8 cellular contexts compared by ENCODE assay signal in genomic region chr6:31958741-31959739, GRCh38. TPM values are rescaled to one million over a fixed set of nuclear protein-coding genes. Genes with fewer than 3 reads are reported as not detected.
A peak's percentile ranks its signal among the peaks of the same experiment; 100 is the strongest.
DNase-seq lines count a peak whose midpoint lies in the region; ATAC-seq, FAIRE-seq and TF ChIP-seq lines count a peak whose summit lies in the region.

Gene NELFE (minus strand): TSS chr6:31958971. CDS start chr6:31958446, 525 bp downstream.
Gene SKIC2 (plus strand): TSS chr6:31959175. CDS start chr6:31959193, 18 bp downstream.

- H3K36me3 ChIP-seq in OCI-LY7 (ENCODE audit: insufficient read depth, low read length) = peaks cover 50% of the 10 kb centered on the region
- peaks cover 12 to 45% of the 10 kb centered on the region in 2 experiments for H3K36me3 ChIP-seq in endothelial cell of umbilical vein (ENCODE audit: control insufficient read depth in 2 of 2, extremely low read depth in 1 of 2, insufficient read depth in 2 of 2, low read length in 2 of 2)

- DNase-seq in D721Med (ENCODE audit: insufficient read length, low spot score) (peak; percentile 99), HuH-7.5 (ENCODE audit: low spot score) (peak; percentile 92), OCI-LY7 (ENCODE audit: low spot score) (peak; percentile 99), activated T-cell treated with anti-CD3 and anti-CD28 coated beads for 1 hour (ENCODE audit: low read depth) (peak; percentile 97), endothelial cell of umbilical vein (ENCODE audit: low read depth, low spot score) (peak; percentile 98), middle frontal gyrus (ENCODE audit: extremely low spot score, low spot score) (peak; percentile 96)
- DNase-seq in stimulated activated CD8-positive, alpha-beta memory T cell treated with anti-CD3 and anti-CD28 coated beads, Interleukin-2, amount 100 ng/mL, for 48 hours (ENCODE audit: low read depth in 2 of 2) = peak; percentile 97 to 98

- H3K9ac ChIP-seq in endothelial cell of umbilical vein (replicated peaks; ENCODE audit: extremely low read depth, insufficient read depth, low read length) = peak within 1 kb of the TSS; percentile 87

- H3K9me3 ChIP-seq in OCI-LY7 (ENCODE audit: low read length) (no peaks in the 10 kb centered on the region), endothelial cell of umbilical vein (replicated peaks; ENCODE audit: control insufficient read depth, insufficient read depth, low read length) (no peaks in the 10 kb centered on the region)

- H3K27ac ChIP-seq in OCI-LY7 (ENCODE audit: low read depth, low read length, poor library complexity, severe bottlenecking) = no peak within 1 kb of the TSS
- H3K27ac ChIP-seq in endothelial cell of umbilical vein (ENCODE audit: insufficient read depth, low read depth, low read length) = peak within 1 kb of the TSS; percentile 75

- FAIRE-seq in D721Med (lab: Jason Lieb, UNC) (no peak), endothelial cell of umbilical vein (lab: Jason Lieb, UNC) (peak; percentile 99)

- H4K20me1 ChIP-seq in OCI-LY7 (ENCODE audit: insufficient read depth, low read length) (no peaks in the 10 kb centered on the region), endothelial cell of umbilical vein (replicated peaks; ENCODE audit: control insufficient read depth, extremely low read depth, insufficient read depth, low read length) (no peaks in the 10 kb centered on the region)

- peak within 1 kb of the TSS; percentile 81 for H2AFZ ChIP-seq in OCI-LY7 (ENCODE audit: low read length)
- H2AFZ ChIP-seq in endothelial cell of umbilical vein (ENCODE audit: low read depth, low read length) = peak within 1 kb of the TSS; percentile 76

- POLR2A ChIA-PET in OCI-LY7 (lab: Charles Lee) (interaction anchor here (0.7 to 3.3 kb wide), 3 partner anchors 12 to 298 kb away, joined by 3 to 26 read pairs (median 4); partner anchors contain the start of genes C6orf47 and DXO), endothelial cell of umbilical vein (lab: Charles Lee) (interaction anchor here (0.6 kb wide), 1 partner anchor 253 kb away, joined by 4 read pairs; no protein-coding TSS in a partner anchor)

- TF ChIP-seq CTCF in D721Med (IDR thresholded peaks at IDR 0.05; ENCODE audit: insufficient read depth, missing control alignments) (no peak), OCI-LY7 (conservative IDR thresholded peaks at IDR 0.05; ENCODE audit: low read length) (no peak), endothelial cell of umbilical vein (IDR thresholded peaks at IDR 0.05; ENCODE audit: extremely low read depth in 1 of 2, insufficient read depth in 1 of 2, low read depth in 1 of 2, low read length in 2 of 2) (no peak)

- CTCF ChIA-PET in OCI-LY7 (lab: Charles Lee; ENCODE audit: unreplicated experiment) = interaction anchor here (1.1 kb wide), 1 partner anchor 8 kb away, joined by 3 read pairs; no protein-coding TSS in a partner anchor
- CTCF ChIA-PET in endothelial cell of umbilical vein (lab: Charles Lee) = interaction anchor here (1.2 kb wide), 1 partner anchor 61 kb away, joined by 4 read pairs; no protein-coding TSS in a partner anchor

- no peaks in the 10 kb centered on the region for H3K9me2 ChIP-seq in OCI-LY7 (ENCODE audit: insufficient read depth, low read length)

- BruUV-seq in OCI-LY7 (replicated peaks; lab: Mats Ljungman, UMichigan) (TSS peak; percentile 87), endothelial cell of umbilical vein (replicated peaks; lab: Mats Ljungman, UMichigan) (TSS peak; percentile 67)

- peak within 1 kb of the TSS; percentile 97 for H3K4me3 ChIP-seq in OCI-LY7 (ENCODE audit: low read depth, low read length, poor library complexity, severe bottlenecking)
- H3K4me3 ChIP-seq in endothelial cell of umbilical vein (replicated peaks in 1 of 3; ENCODE audit: insufficient read depth in 1 of 3, low read depth in 1 of 3, low read length in 3 of 3) = peak within 1 kb of the TSS; percentile 66 to 84 (median 70)

- no peaks in the 10 kb centered on the region for H3K27me3 ChIP-seq in endothelial cell of umbilical vein (ENCODE audit: control insufficient read depth in 2 of 2, insufficient read depth in 2 of 2, low read length in 2 of 2)

- intact Hi-C loops in OCI-LY7 (cut with micrococcal nuclease; ENCODE audit: unreplicated experiment) = loop anchor here (1.0 to 10.0 kb wide), 3 partner anchors 13 to 254 kb away; partner anchors contain the start of genes ABHD16A, DXO and LY6G6F
- intact Hi-C loops in endothelial cell of umbilical vein (cut with micrococcal nuclease) = loop anchor here (1.0 to 10.0 kb wide), 4 partner anchors 13 to 218 kb away; partner anchors contain the start of genes AGPAT1, DXO and RNF5

- H3K79me2 ChIP-seq in OCI-LY7 (ENCODE audit: insufficient read depth, low read depth, low read length) (peaks cover 21% of the 10 kb centered on the region; the same call in 1 of the 2 replicates), endothelial cell of umbilical vein (ENCODE audit: control insufficient read depth, insufficient read depth, low read length) (peaks cover 25% of the 10 kb centered on the region)

- peak; percentile 82 for ATAC-seq in GM21526 (IDR thresholded peaks at IDR 0.05; ENCODE audit: low FRiP score, unreplicated experiment)

- peaks cover 18% of the 10 kb centered on the region for H3K4me1 ChIP-seq in OCI-LY7 (ENCODE audit: insufficient read depth, low read length, poor library complexity, severe bottlenecking)
- peaks cover 17% of the 10 kb centered on the region for H3K4me1 ChIP-seq in endothelial cell of umbilical vein (ENCODE audit: control insufficient read depth, extremely low read depth, insufficient read depth, low read length)

- H3K4me2 ChIP-seq in OCI-LY7 (ENCODE audit: low read length) (peak within 1 kb of the TSS; percentile 91), endothelial cell of umbilical vein (ENCODE audit: insufficient read depth, low read length) (peak within 1 kb of the TSS; percentile 77)

- H3K9me1 ChIP-seq in endothelial cell of umbilical vein (replicated peaks; ENCODE audit: control insufficient read depth, extremely low read depth, insufficient read depth, low read length) = no peaks in the 10 kb centered on the region

- dilution Hi-C loops in endothelial cell of umbilical vein (cut with MboI; ENCODE audit: extremely low pct_ligation_motif_present, low sequenced_read_pairs) = no loop called here

- peak; percentile 93 for TF ChIP-seq POLR2A in endothelial cell of umbilical vein (IDR thresholded peaks at IDR 0.05; ENCODE audit: low read depth, low read length)

TF ChIP-seq in endothelial cell of umbilical vein, 7 proteins besides CTCF, POLR2A, EP300 and RAD21:
- TF ChIP-seq POLR2AphosphoS5 (IDR thresholded peaks at IDR 0.05; ENCODE audit: insufficient read depth, low read depth, low read length) (peak; percentile 96), MAX (IDR thresholded peaks at IDR 0.05; ENCODE audit: insufficient read depth, insufficient read length) (peak; percentile 53), JUN (IDR thresholded peaks at IDR 0.05; ENCODE audit: borderline replicate concordance, insufficient read depth, insufficient read length, low read depth) (no peak), GATA2 (IDR thresholded peaks at IDR 0.05; ENCODE audit: insufficient read depth, insufficient read length, low read depth, low read length) (no peak), MYC (IDR thresholded peaks at IDR 0.05; ENCODE audit: low read depth, low read length) (peak; percentile 6), FOS (IDR thresholded peaks at IDR 0.05; ENCODE audit: borderline replicate concordance, insufficient read depth, low read length) (no peak)

RNA-seq across cellular contexts. Expression of gene NELFE, which starts in this region (rescaled TPM):
- total RNA-seq in OCI-LY7 (2014; rRNA removed; shearing (Covaris generic)) = 94.8 and 134 TPM in 2 replicates
- total RNA-seq in OCI-LY7 (2022) (76.1 and 77.8 TPM in 2 replicates), endothelial cell of umbilical vein (68.5 and 71.3 TPM in 2 replicates)
- 50.5 and 55.8 TPM in 2 replicates for polyA plus RNA-seq in endothelial cell of umbilical vein
- polyA plus RNA-seq in endothelial cell of umbilical vein (2011; cell fraction: cytosol; rRNA removed) = 68.1 and 70.0 TPM in 2 replicates
- polyA plus RNA-seq in endothelial cell of umbilical vein (2011; cell fraction: nucleus; rRNA removed) = 58.9 and 64.2 TPM in 2 replicates
- 67.3 and 70.4 TPM in 2 replicates for polyA plus RNA-seq in endothelial cell of umbilical vein (2012)
- 25.4 and 33.6 TPM in 2 replicates for polyA minus RNA-seq in endothelial cell of umbilical vein
- polyA minus RNA-seq in endothelial cell of umbilical vein (2011; cell fraction: cytosol; rRNA and poly(A)+ RNA removed) = 46.8 TPM
- 13.7 and 16.6 TPM in 2 replicates for polyA minus RNA-seq in endothelial cell of umbilical vein (2011; cell fraction: nucleus; rRNA and poly(A)+ RNA removed)

RNA-seq across cellular contexts. Expression of gene SKIC2, which starts in this region (rescaled TPM):
- 45.8 and 62.2 TPM in 2 replicates for total RNA-seq in OCI-LY7 (2014; rRNA removed; shearing (Covaris generic))
- total RNA-seq in OCI-LY7 (2022) (69.8 and 77.5 TPM in 2 replicates), endothelial cell of umbilical vein (67.8 and 76.7 TPM in 2 replicates)
- 52.8 and 55.8 TPM in 2 replicates for polyA plus RNA-seq in endothelial cell of umbilical vein
- 24.9 and 26.4 TPM in 2 replicates for polyA plus RNA-seq in endothelial cell of umbilical vein (2011; cell fraction: cytosol; rRNA removed)
- polyA plus RNA-seq in endothelial cell of umbilical vein (2011; cell fraction: nucleus; rRNA removed) = 249 and 329 TPM in 2 replicates
- polyA plus RNA-seq in endothelial cell of umbilical vein (2012) = 41.3 and 43.8 TPM in 2 replicates
- polyA minus RNA-seq in endothelial cell of umbilical vein = 71.7 and 77.6 TPM in 2 replicates
- polyA minus RNA-seq in endothelial cell of umbilical vein (2011; cell fraction: cytosol; rRNA and poly(A)+ RNA removed) = 28.1 TPM
- 62.3 and 63.6 TPM in 2 replicates for polyA minus RNA-seq in endothelial cell of umbilical vein (2011; cell fraction: nucleus; rRNA and poly(A)+ RNA removed)
